ENCODE assay signal across 8 cellular contexts in the genomic region with DNA sequence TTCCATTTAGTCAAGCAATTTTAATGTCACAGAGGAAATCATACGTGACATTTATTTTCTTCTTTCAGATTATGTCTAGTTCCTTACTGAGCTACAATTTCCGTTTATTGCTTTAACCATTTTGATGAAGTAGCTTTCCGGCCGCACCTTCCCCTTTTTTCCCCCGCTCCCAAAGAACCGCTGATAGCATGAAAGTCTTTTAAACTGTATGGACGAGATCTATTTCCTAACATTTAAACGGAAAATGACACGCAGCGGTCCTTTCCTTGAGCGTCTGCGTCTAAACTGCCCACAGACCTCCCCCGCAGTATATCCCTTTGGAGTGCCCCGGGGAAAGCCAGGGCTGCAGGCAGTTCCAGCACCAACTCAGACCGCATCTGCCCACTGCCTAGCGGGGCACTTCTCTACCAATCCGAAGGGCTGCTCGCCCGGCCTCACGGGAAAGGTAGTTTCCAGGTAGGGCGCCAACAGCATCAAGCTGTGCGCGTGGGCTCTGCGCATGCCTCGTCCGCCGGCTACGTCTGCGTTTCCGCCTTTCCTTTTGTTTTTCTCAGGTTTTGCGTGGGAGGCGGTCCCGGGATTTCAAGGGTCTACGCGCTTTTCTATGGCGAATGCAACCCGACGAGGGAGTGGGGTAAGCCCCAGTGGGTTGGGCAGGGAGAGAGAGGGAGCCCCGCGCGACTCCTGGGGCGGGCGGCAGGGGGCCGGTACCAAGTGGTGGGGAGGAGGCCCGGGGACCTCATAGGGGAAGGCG. TPM values are rescaled to one million over a fixed set of nuclear protein-coding genes. Genes with fewer than 3 reads are reported as not detected.
DNase-seq lines count a peak whose midpoint lies in the region; ATAC-seq and TF ChIP-seq lines count a peak whose summit lies in the region.

A gene (plus strand): TSS at position 526 of the 754 bp plus-strand sequence. CDS start 1,667 bp downstream, outside the sequence.

- no peak for TF ChIP-seq CTCF in kidney epithelial cell (IDR thresholded peaks at IDR 0.05; ENCODE audit: insufficient read depth, low read length, poor library complexity, severe bottlenecking)

- peak; percentile 68 for TF ChIP-seq POLR2A in GM19193 (IDR thresholded peaks at IDR 0.05; ENCODE audit: extremely low read depth, insufficient read depth, insufficient read length)

- peak; percentile 90 for ATAC-seq in HG03432 (IDR thresholded peaks at IDR 0.05; ENCODE audit: unreplicated experiment)

- H3K4me3 ChIP-seq in kidney epithelial cell (ENCODE audit: low read depth, low read length), result peak within 1 kb of the TSS; percentile 61

- no peaks in the 10 kb centered on the region for H3K27me3 ChIP-seq in kidney epithelial cell (ENCODE audit: control insufficient read depth, insufficient read depth, low read length)

- no peaks in the 10 kb centered on the region for H3K36me3 ChIP-seq in kidney epithelial cell (ENCODE audit: control insufficient read depth, insufficient read depth, low read length)

- peak; percentile 96 for DNase-seq in Ammon's horn (ENCODE audit: low spot score)
- peak; percentile 74 for DNase-seq in NCI-H460 (ENCODE audit: extremely low read depth, low read depth)
- peak; percentile 81 to 83 for DNase-seq in activated CD4-positive, alpha-beta T cell treated with anti-CD3 and anti-CD28 coated beads for 24 hours (ENCODE audit: low read depth in 2 of 2)
- DNase-seq in cerebellum (ENCODE audit: low spot score), result peak; percentile 92
- peak; percentile 84 for DNase-seq in kidney epithelial cell (ENCODE audit: low read depth)
- peak; percentile 93 for DNase-seq in stimulated activated CD4-positive, alpha-beta T cell treated with anti-CD3 and anti-CD28 coated beads, Interleukin-15, amount 100 ng/mL, for 24 hours

RNA-seq across cellular contexts. Expression of the gene that starts here (rescaled TPM):
- total RNA-seq in NCI-H460 (2014; rRNA removed; shearing (Covaris generic)), result 10.4 and 13.1 TPM in 2 replicates
- polyA plus RNA-seq in NCI-H460 (2014; cell fraction: nucleus; rRNA removed), result 12.3 and 15.8 TPM in 2 replicates
- total RNA-seq in cerebellum, result 71.3 TPM
- total RNA-seq in kidney epithelial cell, result 20.8 and 21.4 TPM in 2 replicates

Comparison
In these comparisons a context has a peak if more than half of its experiments do, and no peak if none do; other contexts are left out.
1. Peak in every context shown above with its lines: DNase-seq, ATAC-seq and H3K4me3 ChIP-seq.